In genomic region chr3:45646051-45646585, GRCh38 we compare ENCODE assay signal across 12 cellular contexts. TPM values are rescaled to one million over a fixed set of nuclear protein-coding genes. Genes with fewer than 3 reads are reported as not detected.
DNase-seq lines count a peak whose midpoint lies in the region; ATAC-seq and TF ChIP-seq lines count a peak whose summit lies in the region.
"Had no signal": no experiment of that assay in that cellular context is flagged by ENCODE, and none has a peak within 500 bp of the region (broad histone marks: within the 10 kb centered on the region; RNA-seq: fewer than 3 reads in every experiment).

No MANE protein-coding gene starts in this region.

- in situ Hi-C loops in ACHN (cut with HindIII; ENCODE audit: low pct_ligation_motif_present, low pct_unique_long_range_greater_than_20kb, low sequenced_read_pairs) = no loop called here

- no peak overlapping the region for H3K4me3 Mint-ChIP-seq in Calu3 (ENCODE audit: low read depth, unreplicated experiment)
- H3K4me3 Mint-ChIP-seq: central memory CD8-positive, alpha-beta T cell had no signal

- H3K27ac ChIP-seq in RWPE2 (ENCODE audit: poor library complexity, severe bottlenecking) (peak overlapping the region; percentile 92), skin epidermis (peak overlapping the region in 14 of 21 experiments; percentile 1 to 81 (median 52))
- H3K27ac ChIP-seq: WERI-Rb-1 had no signal

- CTCF ChIA-PET in Calu3 (lab: Charles Lee) = interaction anchor here (0.7 to 2.3 kb wide), 2 partner anchors 10 to 47 kb away, joined by 5 to 8 read pairs; no protein-coding TSS in a partner anchor

- intact Hi-C loops in Calu3 (cut with micrococcal nuclease; ENCODE audit: unreplicated experiment) (loop anchor here (2.0 kb wide), 1 partner anchor 33 kb away; no protein-coding TSS in a partner anchor), Right ventricle myocardium superior (cut with DNase I) (no loop called here)

- H3K27me3 ChIP-seq in RWPE2 (ENCODE audit: insufficient read depth, poor library complexity, severe bottlenecking) = no peaks in the 10 kb centered on the region

- no peaks in the 10 kb centered on the region for H3K27me3 Mint-ChIP-seq in Calu3 (ENCODE audit: unreplicated experiment)
- H3K27me3 Mint-ChIP-seq: central memory CD8-positive, alpha-beta T cell had no signal

- peaks cover 51% of the 10 kb centered on the region for H3K4me1 Mint-ChIP-seq in Calu3 (ENCODE audit: low read depth, unreplicated experiment)

- peaks cover 16% of the 10 kb centered on the region for H3K36me3 Mint-ChIP-seq in Calu3 (ENCODE audit: insufficient read depth, unreplicated experiment)

- H3K4me3 ChIP-seq in RWPE2 (ENCODE audit: severe bottlenecking) (no peak overlapping the region), skin epidermis (no peak overlapping the region)

- no TSS peak for BruUV-seq in Calu3 (replicated peaks; lab: Mats Ljungman, UMichigan)

- DNase-seq in Calu3 = no peak
- no peak for DNase-seq in RWPE2 (ENCODE audit: low spot score)
- peak; percentile 63 for DNase-seq in Right ventricle myocardium superior
- DNase-seq in amniotic stem cell (lab: John Stamatoyannopoulos, UW) = no peak
- no peak for DNase-seq in dermis blood vessel endothelial cell
- no peak for DNase-seq in OCI-M2 (lab: John Stamatoyannopoulos, UW; ENCODE audit: unreplicated experiment)
- no peak for DNase-seq in ACHN
- DNase-seq: glutamatergic neuron, NCI-H2081 treated with DMSO at 0.1 percent for 48 hours, WERI-Rb-1 had no signal

- no peak for TF ChIP-seq CTCF in Calu3 (IDR thresholded peaks at IDR 0.05; ENCODE audit: unreplicated experiment)
- TF ChIP-seq CTCF in RWPE2 (IDR thresholded peaks at IDR 0.05; ENCODE audit: poor library complexity, severe bottlenecking) = no peak

- peaks cover 43% of the 10 kb centered on the region for H3K4me1 ChIP-seq in RWPE2 (ENCODE audit: insufficient read depth, poor library complexity, severe bottlenecking)

- no peaks in the 10 kb centered on the region for H3K9me3 ChIP-seq in RWPE2 (ENCODE audit: severe bottlenecking)

- ATAC-seq in RWPE2 (ENCODE audit: low read depth) (no peak), Right ventricle myocardium superior (ENCODE audit: poor library complexity) (peak; percentile 55)

- H3K27ac Mint-ChIP-seq in Calu3 (ENCODE audit: unreplicated experiment) = peak overlapping the region; percentile 62

- H3K9me3 Mint-ChIP-seq in Calu3 (ENCODE audit: low read depth, unreplicated experiment) = no peaks in the 10 kb centered on the region
- H3K9me3 Mint-ChIP-seq: central memory CD8-positive, alpha-beta T cell had no signal

- H3K36me3 ChIP-seq in RWPE2 (ENCODE audit: low read depth) = no peaks in the 10 kb centered on the region

RNA-seq across cellular contexts. Expression of gene SACM1L, which starts 43.1 kb away (rescaled TPM):
- total RNA-seq in Calu3 (2022) (39.5 and 40.5 TPM in 2 replicates), Right ventricle myocardium superior (27.5 TPM), dermis blood vessel endothelial cell (48.5 and 51.0 TPM in 2 replicates)

RNA-seq across cellular contexts. Expression of gene LIMD1, which starts 51.6 kb away (rescaled TPM):
- total RNA-seq in Calu3 (2022) (38.7 and 39.8 TPM in 2 replicates), Right ventricle myocardium superior (31.9 TPM), dermis blood vessel endothelial cell (18.7 and 28.0 TPM in 2 replicates)
